Comparison of ENCODE assay signal across 14 cellular contexts in the genomic region with DNA sequence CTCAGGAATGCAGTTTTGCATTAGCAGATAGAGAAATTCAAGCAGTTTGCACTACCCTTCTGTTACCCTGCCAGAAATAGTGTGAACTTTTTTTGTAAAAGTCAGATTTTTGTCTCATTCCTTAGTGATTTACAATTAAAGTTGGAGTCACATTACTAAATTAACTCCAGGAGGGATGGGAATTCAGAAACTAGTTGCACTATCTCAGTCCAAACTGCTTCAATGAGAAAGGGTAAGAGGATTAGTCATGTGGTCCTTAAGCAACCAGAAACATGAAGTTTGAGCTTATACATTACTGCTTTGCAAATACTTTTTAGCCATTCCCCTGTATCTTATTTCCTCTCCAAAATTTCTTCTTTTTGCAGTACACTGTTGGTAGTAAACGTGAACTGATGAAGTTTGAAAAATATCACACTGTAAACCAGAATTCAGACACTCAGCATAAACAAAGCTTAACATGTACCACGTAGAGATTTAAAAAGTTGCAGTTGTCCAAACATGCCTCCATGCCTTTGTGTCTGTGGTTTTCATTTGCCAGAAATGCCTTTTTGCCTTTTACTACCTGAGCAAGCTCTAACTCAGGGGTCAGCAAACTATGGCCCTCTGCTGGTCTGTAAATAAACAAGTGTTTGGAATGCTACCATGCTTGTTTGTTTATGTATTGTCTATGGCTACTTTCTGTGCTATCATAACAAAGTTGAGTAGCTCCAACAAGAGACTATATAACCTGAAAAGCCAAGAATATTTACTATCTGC. TPM values are rescaled to one million over a fixed set of nuclear protein-coding genes. Genes with fewer than 3 reads are reported as not detected.
DNase-seq lines count a peak whose midpoint lies in the region; TF ChIP-seq lines count a peak whose summit lies in the region.
"Had no signal": no experiment of that assay in that cellular context is flagged by ENCODE, and none has a peak within 500 bp of the region (broad histone marks: within the 10 kb centered on the region; RNA-seq: fewer than 3 reads in every experiment).

No MANE protein-coding gene starts in this region.

- H3K4me3 Mint-ChIP-seq in glutamatergic neuron (ENCODE audit: unreplicated experiment), result no peak overlapping the region
- H3K4me3 Mint-ChIP-seq in type B pancreatic cell, result no peak overlapping the region
- no peak overlapping the region for H3K4me3 Mint-ChIP-seq in CD8-positive, alpha-beta memory T cell

- H3K27ac ChIP-seq in left ventricle myocardium inferior (replicated peaks) (no peak overlapping the region), right atrium auricular region (no peak overlapping the region)
- no peak overlapping the region for H3K27ac ChIP-seq in CD8-positive, alpha-beta memory T cell (ENCODE audit: low read depth, low read length)
- H3K27ac ChIP-seq: WERI-Rb-1 had no signal

- H3K27me3 Mint-ChIP-seq in glutamatergic neuron (ENCODE audit: unreplicated experiment) (peaks cover 2% of the 10 kb centered on the region), type B pancreatic cell (no peaks in the 10 kb centered on the region)
- H3K27me3 Mint-ChIP-seq in CD8-positive, alpha-beta memory T cell, result no peaks in the 10 kb centered on the region

- H3K27ac Mint-ChIP-seq in glutamatergic neuron (ENCODE audit: unreplicated experiment) (peak overlapping the region; percentile 69), type B pancreatic cell (no peak overlapping the region)
- H3K27ac Mint-ChIP-seq in CD8-positive, alpha-beta memory T cell, result peak overlapping the region in 2 of 8 donors; percentile 22 to 30

- H3K4me1 Mint-ChIP-seq in glutamatergic neuron (ENCODE audit: low read depth, unreplicated experiment) (peaks cover 12% of the 10 kb centered on the region), type B pancreatic cell (ENCODE audit: unreplicated experiment) (no peaks in the 10 kb centered on the region)
- H3K4me1 Mint-ChIP-seq in CD8-positive, alpha-beta memory T cell, result peaks cover 0 to 2% (median 0%) of the 10 kb centered on the region in 3 donors

- H3K4me3 ChIP-seq in left ventricle myocardium inferior, result no peak overlapping the region
- H3K4me3 ChIP-seq in right atrium auricular region, result no peak overlapping the region
- H3K4me3 ChIP-seq in CD8-positive, alpha-beta memory T cell (ENCODE audit: low read length), result no peak overlapping the region

- POLR2A ChIA-PET in CD8-positive, alpha-beta memory T cell (lab: Charles Lee), result no interaction called here

- H3K9me3 ChIP-seq in left ventricle myocardium inferior (replicated peaks) (no peaks in the 10 kb centered on the region), right atrium auricular region (no peaks in the 10 kb centered on the region)
- no peaks in the 10 kb centered on the region for H3K9me3 ChIP-seq in CD8-positive, alpha-beta memory T cell (ENCODE audit: low read length)
- H3K9me3 ChIP-seq: SK-N-SH had no signal

- DNase-seq in left ventricle myocardium inferior, result no peak
- no peak for DNase-seq in right atrium auricular region (ENCODE audit: low spot score)
- peak; percentile 13 for DNase-seq in astrocyte of the hippocampus (ENCODE audit: low read depth, low spot score)
- DNase-seq in glutamatergic neuron, result no peak
- no peak for DNase-seq in type B pancreatic cell (ENCODE audit: extremely low spot score, unreplicated experiment)
- no peak for DNase-seq in CD8-positive, alpha-beta memory T cell
- no peak for DNase-seq in NCI-H2081 treated with DMSO at 0.1 percent for 48 hours (lab: John Stamatoyannopoulos, UW)
- DNase-seq in stimulated activated naive CD4-positive, alpha-beta T cell treated with Interleukin-2 at 50 U/mL for 16 hours (lab: John Stamatoyannopoulos, UW), result no peak
- DNase-seq: activated naive CD4-positive, alpha-beta T cell treated with anti-CD3 and anti-CD28 coated beads, Interleukin-2, amount 50 U/mL, for 16 hours; MM.1S; NCI-H2171; SK-N-SH; small intestine; WERI-Rb-1 had no signal

- intact Hi-C loops in left ventricle myocardium inferior (cut with micrococcal nuclease), result no loop called here

- H3K36me3 ChIP-seq in left ventricle myocardium inferior (peaks cover 90% of the 10 kb centered on the region), right atrium auricular region (peaks cover 72% of the 10 kb centered on the region)
- peaks cover 41% of the 10 kb centered on the region for H3K36me3 ChIP-seq in CD8-positive, alpha-beta memory T cell (ENCODE audit: insufficient read depth, low read length)

- H3K27me3 ChIP-seq in left ventricle myocardium inferior (ENCODE audit: low read depth) (no peaks in the 10 kb centered on the region), right atrium auricular region (no peaks in the 10 kb centered on the region)
- no peaks in the 10 kb centered on the region for H3K27me3 ChIP-seq in CD8-positive, alpha-beta memory T cell (ENCODE audit: insufficient read depth, low read length, poor library complexity, severe bottlenecking)

- TF ChIP-seq CTCF in left ventricle myocardium inferior (IDR thresholded peaks at IDR 0.05; ENCODE audit: borderline replicate concordance) (peak; percentile 38), right atrium auricular region (IDR thresholded peaks at IDR 0.05) (no peak), glutamatergic neuron (IDR thresholded peaks at IDR 0.05; ENCODE audit: partially characterized antibody, unreplicated experiment) (no peak), type B pancreatic cell (conservative IDR thresholded peaks at IDR 0.05) (peak; percentile 35)

- H3K36me3 Mint-ChIP-seq in glutamatergic neuron (ENCODE audit: unreplicated experiment) (no peaks in the 10 kb centered on the region), type B pancreatic cell (peaks cover 31% of the 10 kb centered on the region)
- H3K36me3 Mint-ChIP-seq in CD8-positive, alpha-beta memory T cell, result peaks cover 12 to 80% (median 40%) of the 10 kb centered on the region in 3 donors

- H3K9me3 Mint-ChIP-seq in glutamatergic neuron (ENCODE audit: unreplicated experiment) (peaks cover 2% of the 10 kb centered on the region), type B pancreatic cell (no peaks in the 10 kb centered on the region)
- H3K9me3 Mint-ChIP-seq in CD8-positive, alpha-beta memory T cell, result no peaks in the 10 kb centered on the region

- CTCF ChIA-PET in CD8-positive, alpha-beta memory T cell (lab: Charles Lee), result interaction anchor here (0.9 to 2.2 kb wide), 2 partner anchors 46 to 441 kb away, joined by 3 to 8 read pairs; no protein-coding TSS in a partner anchor

- H3K4me1 ChIP-seq in left ventricle myocardium inferior (no peaks in the 10 kb centered on the region), right atrium auricular region (no peaks in the 10 kb centered on the region)
- no peaks in the 10 kb centered on the region for H3K4me1 ChIP-seq in CD8-positive, alpha-beta memory T cell (ENCODE audit: insufficient read depth, low read length)

RNA-seq across cellular contexts. Expression of a gene that starts 49.7 kb away (rescaled TPM):
- total RNA-seq in left ventricle myocardium inferior, result 132 TPM
- 10 to 100 TPM; 59.5 to 66.0 TPM for total RNA-seq in right atrium auricular region
- 178 TPM for total RNA-seq in glutamatergic neuron (ENCODE audit: unreplicated experiment)
- total RNA-seq in type B pancreatic cell (ENCODE audit: low replicate concordance), result 39.6 and 60.7 TPM in 2 replicates
- 1 to 10 TPM; 3.5 to 3.6 TPM for total RNA-seq in CD8-positive, alpha-beta memory T cell
- polyA plus RNA-seq in CD8-positive, alpha-beta memory T cell, result 1.1 TPM

Comparison
In these comparisons a context has a peak if more than half of its experiments do, and no peak if none do; other contexts are left out.
1. CTCF ChIP-seq: peak in left ventricle myocardium inferior (single experiment) and type B pancreatic cell (single experiment); none in right atrium auricular region (0 of 2) and glutamatergic neuron (single experiment).